Comparison of ENCODE assay signal across 8 cellular contexts in genomic region chr16:23504453-23505179, GRCh38. TPM values are rescaled to one million over a fixed set of nuclear protein-coding genes. Genes with fewer than 3 reads are reported as not detected.
DNase-seq lines count a peak whose midpoint lies in the region; ATAC-seq and TF ChIP-seq lines count a peak whose summit lies in the region.

No MANE protein-coding gene starts in this region.

- peak; percentile 82 for ATAC-seq in HCT116
- peak; percentile 83 for ATAC-seq in effector memory CD8-positive, alpha-beta T cell (replicated peaks)

- TF ChIP-seq POLR2A in HCT116 (IDR thresholded peaks at IDR 0.05; ENCODE audit: borderline replicate concordance, extremely low read depth, insufficient read depth, insufficient read length) = no peak

- H3K36me3 ChIP-seq in GM06990 (ENCODE audit: control insufficient read depth, insufficient read depth, low read length) = peaks cover 4% of the 10 kb centered on the region
- H3K36me3 ChIP-seq in HCT116 (ENCODE audit: control insufficient read depth in 1 of 2, insufficient read depth in 2 of 2, low read length in 2 of 2) = peaks cover 0 to 7% of the 10 kb centered on the region in 2 experiments; a peak in 1 of 4 replicates

- POLR2A ChIA-PET in HCT116 (lab: Charles Lee) = no interaction called here

- H3K4me2 ChIP-seq in HCT116 (ENCODE audit: low read length) = peak overlapping the region; percentile 58

- peak overlapping the region; percentile 89 to 91 for H3K27ac Mint-ChIP-seq in effector memory CD8-positive, alpha-beta T cell
- peak overlapping the region; percentile 42 for H3K27ac Mint-ChIP-seq in nephron progenitor cell

- no peaks in the 10 kb centered on the region for H3K27me3 Mint-ChIP-seq in effector memory CD8-positive, alpha-beta T cell
- no peaks in the 10 kb centered on the region for H3K27me3 Mint-ChIP-seq in nephron progenitor cell (ENCODE audit: low read depth, poor library complexity)

- H3K9me3 Mint-ChIP-seq in effector memory CD8-positive, alpha-beta T cell = no peaks in the 10 kb centered on the region
- H3K9me3 Mint-ChIP-seq in nephron progenitor cell = no peaks in the 10 kb centered on the region

- no peak for TF ChIP-seq CTCF in GM06990 (IDR thresholded peaks at IDR 0.05; ENCODE audit: insufficient read depth, low read length, poor library complexity, severe bottlenecking)
- no peak for TF ChIP-seq CTCF in HCT116 (IDR thresholded peaks at IDR 0.05 in 2 of 3, conservative IDR thresholded peaks at IDR 0.05 in 1 of 3; ENCODE audit: borderline replicate concordance in 1 of 3, insufficient read depth in 1 of 3, low read depth in 2 of 3, low read length in 2 of 3)
- no peak for TF ChIP-seq CTCF in nephron progenitor cell (IDR thresholded peaks at IDR 0.05)

- H3K4me3 ChIP-seq in GM06990 (replicated peaks; ENCODE audit: low read depth, low read length) = peak overlapping the region; percentile 25
- no peak overlapping the region for H3K4me3 ChIP-seq in HCT116 (replicated peaks in 1 of 2; ENCODE audit: low read depth in 1 of 2, low read length in 2 of 2)

- no peaks in the 10 kb centered on the region for H3K9me3 ChIP-seq in HCT116 (ENCODE audit: control insufficient read depth in 1 of 2, insufficient read depth in 1 of 2, low read depth in 1 of 2, low read length in 2 of 2)

- peaks cover 100% of the 10 kb centered on the region for H3K79me2 ChIP-seq in HCT116 (ENCODE audit: insufficient read depth, low read length)

- peaks cover 45% of the 10 kb centered on the region for H3K36me3 Mint-ChIP-seq in effector memory CD8-positive, alpha-beta T cell (ENCODE audit: insufficient read depth)
- peaks cover 17% of the 10 kb centered on the region for H3K36me3 Mint-ChIP-seq in nephron progenitor cell (ENCODE audit: low read depth)

- TF ChIP-seq RAD21 in HCT116 (IDR thresholded peaks at IDR 0.05; ENCODE audit: low read depth) = no peak

- CTCF ChIA-PET in HCT116 (lab: Charles Lee) = interaction anchor here (0.9 to 1.3 kb wide), 2 partner anchors 53 to 69 kb away, joined by 3 read pairs; partner anchors contain the start of genes EARS2 and UBFD1

- H3K4me1 ChIP-seq in HCT116 (ENCODE audit: control insufficient read depth in 1 of 2, insufficient read depth in 2 of 2, low read length in 2 of 2) = peaks cover 19 to 59% of the 10 kb centered on the region in 2 experiments

- BruUV-seq in HCT116 (replicated peaks; lab: Mats Ljungman, UMichigan) = no TSS peak

- peaks cover 53% of the 10 kb centered on the region for H4K20me1 ChIP-seq in HCT116 (ENCODE audit: insufficient read depth)

- intact Hi-C loops in HCT116 (cut with micrococcal nuclease) = no loop called here

- RAD21 ChIA-PET in HCT116 (lab: Charles Lee; ENCODE audit: low non-redundant PET in 1 of 2, low total read pairs in 2 of 2, uncharacterized antibody in 2 of 2, unreplicated experiment in 2 of 2) = interaction anchor here in 1 of 2 experiments (0.6 kb wide), 1 partner anchor 14 kb away, joined by 3 read pairs; no protein-coding TSS in a partner anchor

- no peak overlapping the region for H2AFZ ChIP-seq in HCT116 (ENCODE audit: low read depth, low read length, poor library complexity, severe bottlenecking)

- H3K27me3 ChIP-seq in GM06990 (replicated peaks; ENCODE audit: control insufficient read depth, insufficient read depth, low read length) = no peaks in the 10 kb centered on the region
- no peaks in the 10 kb centered on the region for H3K27me3 ChIP-seq in HCT116 (ENCODE audit: insufficient read depth, low read length)

- peaks cover 52 to 71% of the 10 kb centered on the region in 2 donors for H3K4me1 Mint-ChIP-seq in effector memory CD8-positive, alpha-beta T cell (ENCODE audit: low read depth in 2 of 2)
- peaks cover 48% of the 10 kb centered on the region for H3K4me1 Mint-ChIP-seq in nephron progenitor cell

- peak overlapping the region; percentile 33; the same call in 1 of the 2 replicates for H3K27ac ChIP-seq in HCT116 (ENCODE audit: low read depth, low read length)

- H3K4me3 Mint-ChIP-seq in effector memory CD8-positive, alpha-beta T cell = peak overlapping the region; percentile 46 to 54
- no peak overlapping the region for H3K4me3 Mint-ChIP-seq in nephron progenitor cell

- DNase-seq in GM06990 (ENCODE audit: extremely low read depth, insufficient read length) (peak; percentile 84), HCT116 (ENCODE audit: low read depth, low spot score) (peak; percentile 66), NCI-H1694 treated with DMSO at 0.1 percent for 48 hours (lab: John Stamatoyannopoulos, UW) (peak; percentile 23), nephron progenitor cell (no peak), stromal cell of bone marrow (ENCODE audit: low read depth) (peak; percentile 91)
- DNase-seq in activated CD8-positive, alpha-beta memory T cell treated with anti-CD3 and anti-CD28 coated beads for 1 hour (ENCODE audit: extremely low read depth in 1 of 2, low read depth in 1 of 2) = peak; percentile 44 to 46
- peak; percentile 79 to 85 (median 81) for DNase-seq in effector memory CD8-positive, alpha-beta T cell
- no peak for DNase-seq in effector CD8-positive, alpha-beta T cell (lab: John Stamatoyannopoulos, UW)

- peak overlapping the region; percentile 16; the same call in 1 of the 2 replicates for H3K9ac ChIP-seq in HCT116 (ENCODE audit: low read length)

- no peaks in the 10 kb centered on the region for H3K9me2 ChIP-seq in HCT116 (ENCODE audit: insufficient read depth)

TF ChIP-seq in HCT116, 20 proteins besides CTCF, POLR2A, EP300 and RAD21 (continues in another document):
- TF ChIP-seq EZH2phosphoT487 (IDR thresholded peaks at IDR 0.05; ENCODE audit: borderline replicate concordance) (no peak), CEBPB (IDR thresholded peaks at IDR 0.05; ENCODE audit: low read depth) (peak; percentile 65), CBX3 (IDR thresholded peaks at IDR 0.05; ENCODE audit: low read depth) (peak; percentile 28; the same call in 1 of the 2 replicates), ZBTB33 (IDR thresholded peaks at IDR 0.05; ENCODE audit: extremely low read depth, insufficient replicate concordance, low read length) (no peak), TCF7L2 (IDR thresholded peaks at IDR 0.05; ENCODE audit: borderline replicate concordance, extremely low read depth, insufficient read depth, insufficient read length) (no peak), SP1 (IDR thresholded peaks at IDR 0.05; ENCODE audit: low read depth) (peak; percentile 67), MAX (IDR thresholded peaks at IDR 0.05) (peak; percentile 82), ZNF274 (IDR thresholded peaks at IDR 0.05; ENCODE audit: low read depth, low read length) (no peak), REST (IDR thresholded peaks at IDR 0.05; ENCODE audit: low read depth) (no peak), ATF3 (IDR thresholded peaks at IDR 0.05) (no peak; the same call in 1 of the 2 replicates), EGR1 (IDR thresholded peaks at IDR 0.05; ENCODE audit: low read depth) (no peak), JUND (IDR thresholded peaks at IDR 0.05) (peak; percentile 75)

RNA-seq across cellular contexts. Expression of gene GGA2, which starts 5.7 kb away (rescaled TPM):
- total RNA-seq in HCT116 (2021; ENCODE audit: unreplicated experiment) = 68.3 TPM
- 25.3 and 32.9 TPM in 2 replicates for polyA plus RNA-seq in HCT116 (2012)

RNA-seq across cellular contexts. Expression of gene COG7, which starts 51.6 kb away (rescaled TPM):
- 22.1 TPM for total RNA-seq in HCT116 (2021; ENCODE audit: unreplicated experiment)
- 21.3 and 23.7 TPM in 2 replicates for polyA plus RNA-seq in HCT116 (2012)

RNA-seq across cellular contexts. Expression of gene EARS2, which starts 52.5 kb away (rescaled TPM):
- 35.6 TPM for total RNA-seq in HCT116 (2021; ENCODE audit: unreplicated experiment)
- polyA plus RNA-seq in HCT116 (2012) = 28.7 and 29.2 TPM in 2 replicates

RNA-seq across cellular contexts. Expression of gene UBFD1, which starts 52.9 kb away (rescaled TPM):
- 89.6 TPM for total RNA-seq in HCT116 (2021; ENCODE audit: unreplicated experiment)
- 25.8 and 33.7 TPM in 2 replicates for polyA plus RNA-seq in HCT116 (2012)

Comparison
In these comparisons a context has a peak if more than half of its experiments do, and no peak if none do; other contexts are left out.
1. DNase-seq: peak in GM06990 (single experiment), HCT116 (single experiment), NCI-H1694 treated with DMSO at 0.1 percent for 48 hours (single experiment), activated CD8-positive, alpha-beta memory T cell treated with anti-CD3 and anti-CD28 coated beads for 1 hour (2 of 2), effector memory CD8-positive, alpha-beta T cell (3 of 3) and stromal cell of bone marrow (single experiment); none in nephron progenitor cell (single experiment) and effector CD8-positive, alpha-beta T cell (single experiment).